Comparison of ENCODE assay signal across 10 cellular contexts in the genomic region with DNA sequence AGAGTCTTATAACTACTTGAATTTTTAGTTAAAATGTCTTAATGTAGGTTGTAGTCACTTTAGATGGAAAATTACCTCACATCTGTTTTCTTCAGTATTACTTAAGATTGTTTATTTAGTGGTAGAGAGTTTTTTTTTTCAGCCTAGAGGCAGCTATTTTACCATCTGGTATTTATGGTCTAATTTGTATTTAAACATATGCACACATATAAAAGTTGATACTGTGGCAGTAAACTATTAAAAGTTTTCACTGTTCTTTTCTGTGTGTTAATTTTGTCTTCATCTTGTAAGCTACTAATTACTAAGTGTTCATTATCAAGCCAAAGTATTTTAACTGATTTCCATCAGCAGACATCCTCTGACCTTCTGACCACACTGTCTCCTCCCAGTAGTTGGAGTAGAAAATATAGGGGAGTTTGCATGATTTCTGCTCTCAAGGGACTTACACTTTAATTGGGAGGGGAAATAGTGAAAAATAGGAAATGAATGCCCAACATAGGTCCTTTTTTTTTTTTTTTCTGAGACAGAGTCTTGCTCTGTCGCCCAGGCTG. TPM values are rescaled to one million over a fixed set of nuclear protein-coding genes. Genes with fewer than 3 reads are reported as not detected.
A peak's percentile ranks its signal among the peaks of the same experiment; 100 is the strongest.
DNase-seq lines count a peak whose midpoint lies in the region; ATAC-seq and TF ChIP-seq lines count a peak whose summit lies in the region.
"Had no signal": no experiment of that assay in that cellular context is flagged by ENCODE, and none has a peak within 500 bp of the region (broad histone marks: within the 10 kb centered on the region; RNA-seq: fewer than 3 reads in every experiment).

No MANE protein-coding gene starts in this region.

- no TSS peak for BruUV-seq in A673 (replicated peaks; lab: Mats Ljungman, UMichigan)

- H3K27ac ChIP-seq in AG04450 (ENCODE audit: low read depth, low read length) (peak overlapping the region; percentile 79), RWPE2 (ENCODE audit: poor library complexity, severe bottlenecking) (peak overlapping the region; percentile 49), fibroblast of lung (ENCODE audit: insufficient read depth, low read length) (no peak overlapping the region), A673 (ENCODE audit: low read depth, low read length, poor library complexity, severe bottlenecking) (no peak overlapping the region)

- no peak overlapping the region for H2AFZ ChIP-seq in fibroblast of lung (ENCODE audit: low read length)

- no peaks in the 10 kb centered on the region for H4K20me1 ChIP-seq in fibroblast of lung (ENCODE audit: control insufficient read depth, extremely low read depth, insufficient read depth, low read length)

- H3K36me3 ChIP-seq in RWPE2 (ENCODE audit: low read depth) (peaks cover 31% of the 10 kb centered on the region), fibroblast of lung (ENCODE audit: control insufficient read depth, insufficient read depth, low read length) (peaks cover 2% of the 10 kb centered on the region), A673 (ENCODE audit: insufficient read depth, low read length, poor library complexity, severe bottlenecking) (peaks cover 20% of the 10 kb centered on the region)

- H3K4me3 ChIP-seq in AG04450 (ENCODE audit: low read depth, low read length) (no peak overlapping the region), RWPE2 (ENCODE audit: severe bottlenecking) (no peak overlapping the region), fibroblast of lung (replicated peaks in 1 of 4; ENCODE audit: control extremely low read depth in 1 of 4, insufficient read depth in 1 of 4, low read depth in 3 of 4, low read length in 4 of 4) (peak overlapping the region in 1 of 4 experiments; percentile 98), A673 (ENCODE audit: low read depth, low read length, poor library complexity, severe bottlenecking) (no peak overlapping the region)
- H3K4me3 ChIP-seq: stomach had no signal

- H3K4me1 ChIP-seq in RWPE2 (ENCODE audit: insufficient read depth, poor library complexity, severe bottlenecking) (peaks cover 38% of the 10 kb centered on the region), fibroblast of lung (ENCODE audit: control insufficient read depth, extremely low read depth, insufficient read depth, low read length) (peaks cover 17% of the 10 kb centered on the region), A673 (ENCODE audit: insufficient read depth, low read length, poor library complexity, severe bottlenecking) (peaks cover 19% of the 10 kb centered on the region)

- DNase-seq in AG04450 (ENCODE audit: low read depth, low spot score) (no peak), ELR (ENCODE audit: low read depth) (peak; percentile 59), RWPE2 (ENCODE audit: low spot score) (no peak), fibroblast of lung (ENCODE audit: low read depth in 2 of 2) (peak in 1 of 2 donors; percentile 46), midbrain (lab: John Stamatoyannopoulos, UW) (no peak), kidney tubule cell (ENCODE audit: low spot score) (no peak), HuH-7.5 (ENCODE audit: low spot score) (no peak), A673 (ENCODE audit: low spot score) (no peak)
- DNase-seq: NCI-H524 treated with DMSO at 0.1 percent for 48 hours, stomach had no signal

- POLR2A ChIA-PET in AG04450 (lab: Yijun Ruan, JAX) (interaction anchor here (0.7 kb wide), 2 partner anchors 26 to 72 kb away, joined by 3 read pairs; no protein-coding TSS in a partner anchor), A673 (lab: Charles Lee; ENCODE audit: low non-redundant PET) (no interaction called here)

- H3K4me2 ChIP-seq in fibroblast of lung (ENCODE audit: extremely low read depth, insufficient read depth, low read length), result peak overlapping the region; percentile 26

- no peaks in the 10 kb centered on the region; the same call in 1 of the 2 replicates for H3K9me3 ChIP-seq in AG04450 (ENCODE audit: control insufficient read depth, insufficient read depth, low read length)
- no peaks in the 10 kb centered on the region for H3K9me3 ChIP-seq in RWPE2 (ENCODE audit: severe bottlenecking)
- H3K9me3 ChIP-seq in fibroblast of lung (ENCODE audit: control insufficient read depth, insufficient read depth, low read depth, low read length), result no peaks in the 10 kb centered on the region
- H3K9me3 ChIP-seq in A673 (ENCODE audit: low read depth, low read length, poor library complexity, severe bottlenecking), result no peaks in the 10 kb centered on the region
- H3K9me3 ChIP-seq: stomach had no signal

- no peak for ATAC-seq in RWPE2 (ENCODE audit: low read depth)

- no peak overlapping the region for H3K9ac ChIP-seq in fibroblast of lung (ENCODE audit: insufficient read depth, low read length)

- H3K27me3 ChIP-seq in AG04450 (ENCODE audit: control insufficient read depth, insufficient read depth, low read length) (no peaks in the 10 kb centered on the region), RWPE2 (ENCODE audit: insufficient read depth, poor library complexity, severe bottlenecking) (no peaks in the 10 kb centered on the region), fibroblast of lung (ENCODE audit: control insufficient read depth, insufficient read depth, low read length) (no peaks in the 10 kb centered on the region), A673 (replicated peaks; ENCODE audit: insufficient read depth, low read depth, low read length, poor library complexity) (no peaks in the 10 kb centered on the region)

- H3K79me2 ChIP-seq in fibroblast of lung (ENCODE audit: control insufficient read depth, insufficient read depth, low read length), result peaks cover 20% of the 10 kb centered on the region

- CTCF ChIA-PET in AG04450 (lab: Charles Lee), result interaction anchor here (0.7 kb wide), 1 partner anchor 14 kb away, joined by 3 read pairs; no protein-coding TSS in a partner anchor
- CTCF ChIA-PET in A673 (lab: Charles Lee), result no interaction called here

- intact Hi-C loops in A673 (cut with micrococcal nuclease; ENCODE audit: unreplicated experiment), result no loop called here

- no peak for TF ChIP-seq CTCF in AG04450 (IDR thresholded peaks at IDR 0.05; ENCODE audit: low read depth, low read length)
- TF ChIP-seq CTCF in RWPE2 (IDR thresholded peaks at IDR 0.05; ENCODE audit: poor library complexity, severe bottlenecking), result no peak
- no peak for TF ChIP-seq CTCF in fibroblast of lung (conservative IDR thresholded peaks at IDR 0.05 in 1 of 2, IDR thresholded peaks at IDR 0.05 in 1 of 2; ENCODE audit: low read depth in 1 of 2, low read length in 2 of 2)
- TF ChIP-seq CTCF in A673 (conservative IDR thresholded peaks at IDR 0.05; ENCODE audit: low read depth, low read length), result no peak

RNA-seq across cellular contexts. Expression of a gene that starts 4.3 kb away (rescaled TPM):
- polyA plus RNA-seq in AG04450 (2011; rRNA removed), result 38.8 and 57.1 TPM in 2 replicates
- 19.0 and 21.3 TPM in 2 replicates for polyA minus RNA-seq in AG04450 (2011; rRNA and poly(A)+ RNA removed)
- total RNA-seq in fibroblast of lung, result 29.8 and 34.7 TPM in 2 replicates
- polyA plus RNA-seq in fibroblast of lung, result 8.5 and 15.9 TPM in 2 replicates
- polyA plus RNA-seq in fibroblast of lung (2012), result 6.9 and 14.8 TPM in 2 replicates
- 0.16 and 1.5 TPM in 2 replicates for polyA minus RNA-seq in fibroblast of lung (ENCODE audit: low replicate concordance)
- 43.6 TPM in 2 replicates for total RNA-seq in A673 (2021)

Comparison
In these comparisons a context has a peak if more than half of its experiments do, and no peak if none do; other contexts are left out.
1. H3K27ac ChIP-seq: peak in AG04450 (single experiment) and RWPE2 (single experiment); none in fibroblast of lung (single experiment) and A673 (single experiment).